Comparison of ENCODE assay signal across 8 cellular contexts in genomic region chr6:57090458-57091067, GRCh38. TPM values are rescaled to one million over a fixed set of nuclear protein-coding genes. Genes with fewer than 3 reads are reported as not detected.
DNase-seq lines count a peak whose midpoint lies in the region; ATAC-seq and TF ChIP-seq lines count a peak whose summit lies in the region.
"Not testable (repeated sequence)": the region's sequence is repeated elsewhere in the genome, so short reads cannot be mapped to it uniquely, and the experiment has no call there.

No MANE protein-coding gene starts in this region.

- H3K27ac ChIP-seq in ACC112 (ENCODE audit: low read depth, low read length); SK-N-SH (ENCODE audit: low read depth in 2 of 2, low read length in 1 of 2); prostate gland: not testable (repeated sequence)

- H3K4me3 ChIP-seq in ACC112 (ENCODE audit: low read depth, low read length) (peak overlapping the region; percentile 82; the same call in 1 of the 2 replicates), HFF-Myc (replicated peaks; ENCODE audit: low read depth, low read length) (peak overlapping the region; percentile 56), astrocyte of the cerebellum (ENCODE audit: low read depth, low read length) (peak overlapping the region; percentile 63), prostate gland (peak overlapping the region; percentile 47 to 50)
- H3K4me3 ChIP-seq in SK-N-SH (ENCODE audit: low read depth in 2 of 2, low read length in 1 of 2), result not testable (repeated sequence)

- peak; percentile 11 for ATAC-seq in GM19023 (IDR thresholded peaks at IDR 0.05; ENCODE audit: unreplicated experiment)
- peak; percentile 16 for ATAC-seq in HG03159 (IDR thresholded peaks at IDR 0.05; ENCODE audit: unreplicated experiment)
- peak; percentile 28 for ATAC-seq in left ventricle myocardium superior

- H3K4me2 ChIP-seq in SK-N-SH, result 0 out of 2 replicates have a peak overlapping the region, but pooled peaks have one; percentile 58

- H2AFZ ChIP-seq in ACC112 (ENCODE audit: low read length, unreplicated experiment); SK-N-SH (ENCODE audit: low read depth): not testable (repeated sequence)

- not testable (repeated sequence) for TF ChIP-seq POLR2A in prostate gland (IDR thresholded peaks at IDR 0.05)

- in situ Hi-C loops in astrocyte of the cerebellum (cut with HindIII; ENCODE audit: low sequenced_read_pairs), result not testable (repeated sequence)

- no CpG with 5 or more reads among the region's 27 CpGs for WGBS in SK-N-SH (ENCODE audit: low lambda C conversion rate)
- no CpG with 5 or more reads among the region's 27 CpGs for WGBS in prostate gland

- not testable (repeated sequence) for H3K9me2 ChIP-seq in SK-N-SH

- H3K79me2 ChIP-seq in ACC112 (ENCODE audit: control insufficient read depth, insufficient read depth, low read length, unreplicated experiment) (peaks cover 43% of the 10 kb centered on the region), SK-N-SH (ENCODE audit: insufficient read depth) (peaks cover 44% of the 10 kb centered on the region)

- not testable (repeated sequence) for DNase-seq in HFF-Myc (ENCODE audit: extremely low read depth, low read depth); SK-N-SH; astrocyte of the cerebellum (ENCODE audit: low read depth); left ventricle myocardium superior; prostate gland (ENCODE audit: low spot score)

- not testable (repeated sequence) for H3F3A ChIP-seq in SK-N-SH (replicated peaks; ENCODE audit: insufficient read depth)

- TF ChIP-seq CTCF in HFF-Myc (IDR thresholded peaks at IDR 0.05; ENCODE audit: low read depth, low read length, missing control alignments); SK-N-SH (IDR thresholded peaks at IDR 0.05); astrocyte of the cerebellum (IDR thresholded peaks at IDR 0.05; ENCODE audit: low read depth, low read length, missing control alignments); prostate gland (IDR thresholded peaks at IDR 0.05): not testable (repeated sequence)

- intact Hi-C loops in left ventricle myocardium superior (cut with micrococcal nuclease); prostate gland (cut with DNase I): not testable (repeated sequence)

- peaks cover 27% of the 10 kb centered on the region for H3K4me1 ChIP-seq in ACC112 (ENCODE audit: control insufficient read depth, insufficient read depth, low read length, unreplicated experiment)
- H3K4me1 ChIP-seq in SK-N-SH (ENCODE audit: control insufficient read depth in 1 of 2, insufficient read depth in 2 of 2, low read depth in 1 of 2, low read length in 1 of 2), result peaks cover 18 to 21% of the 10 kb centered on the region in 2 experiments; a peak in 3 of 4 replicates
- not testable (repeated sequence) for H3K4me1 ChIP-seq in prostate gland (replicated peaks)

- peaks cover 28% of the 10 kb centered on the region for H4K20me1 ChIP-seq in SK-N-SH (ENCODE audit: insufficient read depth)

- not testable (repeated sequence) for TF ChIP-seq RAD21 in SK-N-SH (IDR thresholded peaks at IDR 0.05; ENCODE audit: low read length)

- H3K27me3 ChIP-seq in ACC112 (ENCODE audit: insufficient read depth, low read length); SK-N-SH (ENCODE audit: insufficient read depth); prostate gland (replicated peaks; ENCODE audit: insufficient read depth): not testable (repeated sequence)

- POLR2A ChIA-PET in SK-N-SH (lab: Yijun Ruan, JAX), result not testable (repeated sequence)

- not testable (repeated sequence) for H3K9ac ChIP-seq in SK-N-SH

- CTCF ChIA-PET in SK-N-SH (lab: Yijun Ruan, JAX), result not testable (repeated sequence)

- not testable (repeated sequence) for TF ChIP-seq EP300 in SK-N-SH (IDR thresholded peaks at IDR 0.05; ENCODE audit: borderline replicate concordance in 1 of 2, low read depth in 1 of 2, low read length in 1 of 2)

- not testable (repeated sequence) for H3K9me3 ChIP-seq in SK-N-SH, prostate gland

- H3K36me3 ChIP-seq in ACC112 (ENCODE audit: insufficient read depth, low read length) (peaks cover 12% of the 10 kb centered on the region; the same call in 1 of the 2 replicates), SK-N-SH (replicated peaks in 1 of 2; ENCODE audit: control insufficient read depth in 1 of 2, insufficient read depth in 2 of 2, low read length in 1 of 2) (peaks cover 28 to 31% of the 10 kb centered on the region in 2 experiments)
- H3K36me3 ChIP-seq in prostate gland, result not testable (repeated sequence)

RNA-seq across cellular contexts. Expression of gene ZNF451, which starts 0.6 kb away (rescaled TPM):
- 8.5 and 11.1 TPM in 2 replicates for polyA plus RNA-seq in SK-N-SH (2012; rRNA removed)
- polyA plus RNA-seq in SK-N-SH (2012; cell fraction: cytosol; rRNA removed), result 9.4 and 9.8 TPM in 2 replicates
- 17.4 and 24.1 TPM in 2 replicates for polyA plus RNA-seq in SK-N-SH (2012; cell fraction: nucleus; rRNA removed)
- total RNA-seq in left ventricle myocardium superior (23.7 TPM), prostate gland (10 to 100 TPM; 32.3 to 68.6 TPM)

RNA-seq across cellular contexts. Expression of gene KIAA1586, which starts 44.1 kb away (rescaled TPM):
- polyA plus RNA-seq in SK-N-SH (2012; rRNA removed), result 3.0 and 3.2 TPM in 2 replicates
- polyA plus RNA-seq in SK-N-SH (2012; cell fraction: cytosol; rRNA removed), result 4.4 and 7.3 TPM in 2 replicates
- polyA plus RNA-seq in SK-N-SH (2012; cell fraction: nucleus; rRNA removed), result 1.5 and 2.7 TPM in 2 replicates
- total RNA-seq in left ventricle myocardium superior (7.7 TPM), prostate gland (1 to 10 TPM; 7.8 to 9.2 TPM)
